In genomic region chr9:69454327-69454726, GRCh38 we compare ENCODE assay signal across 19 cellular contexts.
A peak's percentile ranks its signal among the peaks of the same experiment; 100 is the strongest.
DNase-seq lines count a peak whose midpoint lies in the region; FAIRE-seq and TF ChIP-seq lines count a peak whose summit lies in the region.
"Had no signal": no experiment of that assay in that cellular context is flagged by ENCODE, and none has a peak within 500 bp of the region (broad histone marks: within the 10 kb centered on the region; RNA-seq: fewer than 3 reads in every experiment).

No MANE protein-coding gene starts in this region.

- H2BK12ac ChIP-seq in neuronal stem cell (ENCODE audit: low read length): no peak overlapping the region

- no peak overlapping the region for H3K9ac ChIP-seq in neuronal stem cell (ENCODE audit: low read depth, low read length, poor library complexity)

- 78 to 80% methylated on average over 2 of the region's 2 CpGs for WGBS in thyroid gland, 2 donors
- WGBS in neuronal stem cell (ENCODE audit: extremely low coverage in 2 of 2, insufficient read length in 2 of 2, insufficient replicate concordance in 1 of 2), 2 donors: no CpG with 5 or more reads among the region's 2 CpGs
- WGBS in small intestine, 3 donors: 48 to 66% (median 49%) methylated on average over 2 of the region's 2 CpGs

- H3K4me2 ChIP-seq in neuronal stem cell (ENCODE audit: insufficient read depth, low read length, poor library complexity, severe bottlenecking): no peak overlapping the region

- intact Hi-C loops in thyroid gland (cut with DNase I): no loop called here

- DNase-seq in SIG-M5 treated with dmso at 0.1 percent for 504 hours (lab: John Stamatoyannopoulos, UW; ENCODE audit: unreplicated experiment): peak; percentile 10
- DNase-seq in SIG-M5 (lab: John Stamatoyannopoulos, UW): no peak
- peak; percentile 29 for DNase-seq in SKM-1 (lab: John Stamatoyannopoulos, UW; ENCODE audit: unreplicated experiment)
- peak; percentile 29 for DNase-seq in islet precursor cell
- DNase-seq in thyroid gland: no peak
- no peak for DNase-seq in KG1 (lab: John Stamatoyannopoulos, UW)
- DNase-seq in neuronal stem cell (ENCODE audit: low spot score): no peak
- DNase-seq in small intestine: no peak
- DNase-seq: Caco-2, DMS153, H7, NCI-H1048, NCI-H146, NCI-H2081, NCI-H510A treated with DMSO at 0.1 percent for 48 hours, SHP77, SW 1271 had no signal

- no peak for TF ChIP-seq POLR2A in thyroid gland (IDR thresholded peaks at IDR 0.05)

- H3K18ac ChIP-seq in neuronal stem cell (ENCODE audit: low read length): no peak overlapping the region

- H2AK5ac ChIP-seq in neuronal stem cell (ENCODE audit: low read depth, low read length): no peak overlapping the region

- H4K91ac ChIP-seq in neuronal stem cell (ENCODE audit: low read depth, low read length, poor library complexity): no peak overlapping the region

- H3K27ac ChIP-seq in thyroid gland: peak overlapping the region in 2 of 3 donors; percentile 3 to 37
- H3K27ac ChIP-seq in neuronal stem cell (replicated peaks; ENCODE audit: low read length): no peak overlapping the region
- H3K27ac ChIP-seq in small intestine (ENCODE audit: low read depth in 1 of 2, low read length in 1 of 2): no peak overlapping the region
- H3K27ac ChIP-seq: C4-2B had no signal

- H2BK120ac ChIP-seq in neuronal stem cell (ENCODE audit: low read depth, low read length): no peak overlapping the region

- H3K14ac ChIP-seq in neuronal stem cell (ENCODE audit: low read length): no peak overlapping the region

- H3K9me3 ChIP-seq in thyroid gland (no peaks in the 10 kb centered on the region), neuronal stem cell (replicated peaks in 1 of 2; ENCODE audit: control insufficient read depth in 2 of 2, insufficient read depth in 1 of 2, low read depth in 1 of 2, low read length in 2 of 2) (peaks cover 2 to 4% of the 10 kb centered on the region in 2 donors), small intestine (ENCODE audit: control insufficient read depth, low read depth) (no peaks in the 10 kb centered on the region)
- H3K9me3 ChIP-seq: Caco-2 had no signal

- no peak overlapping the region for H3K4ac ChIP-seq in neuronal stem cell (ENCODE audit: low read length)

- H3K4me3 ChIP-seq in thyroid gland (replicated peaks in 1 of 3) (no peak overlapping the region), neuronal stem cell (ENCODE audit: low read length in 2 of 2) (peak overlapping the region in 1 of 2 donors; percentile 37), small intestine (ENCODE audit: low read depth in 1 of 2, low read length in 2 of 2) (no peak overlapping the region)

- TF ChIP-seq CTCF in thyroid gland (IDR thresholded peaks at IDR 0.05): no peak

- peaks cover 30 to 42% of the 10 kb centered on the region in 2 donors for H3K4me1 ChIP-seq in thyroid gland
- H3K4me1 ChIP-seq in neuronal stem cell (ENCODE audit: control insufficient read depth in 2 of 2, insufficient read depth in 1 of 2, low read depth in 1 of 2, low read length in 2 of 2): peaks cover 5 to 10% of the 10 kb centered on the region in 2 donors
- no peaks in the 10 kb centered on the region for H3K4me1 ChIP-seq in small intestine (ENCODE audit: control insufficient read depth in 2 of 2, insufficient read depth in 1 of 2, low read depth in 1 of 2, low read length in 1 of 2)
- H3K4me1 ChIP-seq: Caco-2 had no signal

- H2BK5ac ChIP-seq in neuronal stem cell (ENCODE audit: low read length): no peak overlapping the region

- H3K79me1 ChIP-seq in neuronal stem cell (ENCODE audit: low read depth, low read length): no peaks in the 10 kb centered on the region

- H4K8ac ChIP-seq in neuronal stem cell (ENCODE audit: low read depth, low read length): no peak overlapping the region

- H3K27me3 ChIP-seq in thyroid gland: no peaks in the 10 kb centered on the region
- H3K27me3 ChIP-seq in neuronal stem cell (ENCODE audit: control insufficient read depth in 3 of 3, insufficient read depth in 3 of 3, low read depth in 1 of 3, low read length in 3 of 3): no peaks in the 10 kb centered on the region
- no peaks in the 10 kb centered on the region for H3K27me3 ChIP-seq in small intestine (ENCODE audit: control insufficient read depth in 2 of 2, insufficient read depth in 2 of 2, low read length in 2 of 2)

- no peaks in the 10 kb centered on the region for H3K36me3 ChIP-seq in thyroid gland
- H3K36me3 ChIP-seq in neuronal stem cell (replicated peaks in 1 of 2; ENCODE audit: control insufficient read depth in 2 of 2, insufficient read depth in 2 of 2, low read length in 2 of 2): peaks cover 0 to 6% of the 10 kb centered on the region in 2 donors
- H3K36me3 ChIP-seq in small intestine (ENCODE audit: control insufficient read depth in 2 of 2, insufficient read depth in 2 of 2, low read length in 2 of 2): no peaks in the 10 kb centered on the region

- no peak overlapping the region for H2BK15ac ChIP-seq in neuronal stem cell (ENCODE audit: low read length)

- no peak overlapping the region for H2AFZ ChIP-seq in neuronal stem cell (ENCODE audit: low read length)

- H3K23ac ChIP-seq in neuronal stem cell (ENCODE audit: low read depth, low read length, poor library complexity): no peak overlapping the region

- no peak for FAIRE-seq in small intestine (lab: Jason Lieb, UNC)
- FAIRE-seq: HTR-8/SVneo had no signal

Comparison
In these comparisons a context has a peak if more than half of its experiments do, and no peak if none do; other contexts are left out.
1. DNase-seq: peak in SIG-M5 treated with dmso at 0.1 percent for 504 hours (single experiment), SKM-1 (single experiment) and islet precursor cell (single experiment); none in SIG-M5 (single experiment), thyroid gland (0 of 2), KG1 (single experiment), neuronal stem cell (single experiment) and small intestine (single experiment).
2. H3K27ac ChIP-seq: peak in thyroid gland (2 of 3); none in neuronal stem cell (single experiment) and small intestine (0 of 2).